Comparison of ENCODE assay signal across 16 cellular contexts in the genomic region with DNA sequence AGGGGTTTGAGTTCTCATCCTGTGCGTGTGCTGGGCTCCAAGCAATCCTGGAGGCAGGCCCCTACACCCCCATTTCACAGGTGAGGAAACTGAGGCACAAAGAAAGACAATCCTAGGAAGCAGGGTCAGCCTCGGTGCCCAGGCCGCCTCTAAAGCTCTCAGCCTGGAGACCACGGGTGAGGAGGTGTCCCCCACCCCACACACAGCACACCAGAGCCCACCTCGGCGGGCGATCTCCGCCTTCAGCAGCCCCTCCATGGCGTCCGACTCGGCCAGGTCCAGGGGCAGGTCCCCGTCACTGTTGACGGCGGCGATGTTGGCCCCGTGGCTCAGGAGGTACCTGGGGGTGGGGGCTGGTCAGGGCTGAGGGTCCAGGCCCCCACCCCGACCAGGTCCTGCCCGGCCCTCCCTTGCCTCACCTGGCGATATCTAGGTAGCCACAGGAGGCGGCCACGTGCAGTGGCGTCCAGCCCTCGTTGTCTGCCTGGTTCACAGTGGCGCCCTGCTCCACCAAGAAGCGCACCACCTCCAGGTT. TPM values are rescaled to one million over a fixed set of nuclear protein-coding genes. Genes with fewer than 3 reads are reported as not detected.
A peak's percentile ranks its signal among the peaks of the same experiment; 100 is the strongest.
DNase-seq lines count a peak whose midpoint lies in the region; ATAC-seq, FAIRE-seq and TF ChIP-seq lines count a peak whose summit lies in the region.
"Had no signal": no experiment of that assay in that cellular context is flagged by ENCODE, and none has a peak within 500 bp of the region (broad histone marks: within the 10 kb centered on the region; RNA-seq: fewer than 3 reads in every experiment).

No MANE protein-coding gene starts in this region.

- H3K9ac ChIP-seq in HepG2 (ENCODE audit: insufficient read depth, low read depth, low read length), result no peak overlapping the region
- H3K9ac ChIP-seq in rectal smooth muscle tissue (ENCODE audit: low read length), result no peak overlapping the region

- H3K36me3 ChIP-seq in DOHH2 (ENCODE audit: control insufficient read depth, low read length) (peaks cover 65% of the 10 kb centered on the region), HepG2 (replicated peaks in 1 of 2; ENCODE audit: control insufficient read depth in 1 of 2, insufficient read depth in 2 of 2, low read length in 2 of 2) (peaks cover 5 to 7% of the 10 kb centered on the region in 2 experiments; a peak in 4 of 5 replicates), rectal smooth muscle tissue (ENCODE audit: control insufficient read depth, insufficient read depth, low read length) (peaks cover 12% of the 10 kb centered on the region)

- peak overlapping the region; percentile 93 for H3K4me3 ChIP-seq in DOHH2 (ENCODE audit: low read length)
- no peak overlapping the region for H3K4me3 ChIP-seq in HepG2 (replicated peaks in 1 of 3; ENCODE audit: insufficient read depth in 1 of 3, low read depth in 2 of 3, low read length in 3 of 3)
- no peak overlapping the region for H3K4me3 ChIP-seq in rectal smooth muscle tissue (ENCODE audit: low read length)
- H3K4me3 ChIP-seq: SK-N-MC had no signal

- H3K4me2 ChIP-seq in DOHH2 (ENCODE audit: low read length), result peak overlapping the region; percentile 98
- H3K4me2 ChIP-seq in HepG2 (ENCODE audit: low read depth, low read length), result no peak overlapping the region

- POLR2A ChIA-PET in HepG2 (lab: Yijun Ruan, JAX), result no interaction called here

- H3K9me3 ChIP-seq in DOHH2 (ENCODE audit: control insufficient read depth, insufficient read depth, low read length), result no peaks in the 10 kb centered on the region
- no peaks in the 10 kb centered on the region for H3K9me3 ChIP-seq in HepG2 (ENCODE audit: low read length)

- FAIRE-seq in HepG2 (lab: Jason Lieb, UNC) (no peak), urothelium cell line (lab: Jason Lieb, UNC) (no peak)

- H3F3A ChIP-seq in DOHH2 (ENCODE audit: control insufficient read depth, insufficient read depth), result peaks cover 5% of the 10 kb centered on the region

- TF ChIP-seq CTCF in DOHH2 (IDR thresholded peaks at IDR 0.05; ENCODE audit: low read depth, low read length, poor library complexity, severe bottlenecking), result no peak
- TF ChIP-seq CTCF in HepG2 (CRISPR knock-in tag; IDR thresholded peaks at IDR 0.05), result no peak

- in situ Hi-C loops in HepG2 (cut with HindIII; ENCODE audit: extremely low pct_ligation_motif_present, low pct_unique_long_range_greater_than_20kb), result no loop called here

- 92 to 94% (median 94%) methylated on average over 25 of the region's 25 CpGs for WGBS in adipose tissue, 3 donors
- WGBS in HepG2 (ENCODE audit: low lambda C conversion rate), result 100% methylated on average over 3 of the region's 25 CpGs

- H4K20me1 ChIP-seq in DOHH2 (ENCODE audit: control insufficient read depth, insufficient read depth, low read depth, low read length) (peaks cover 16% of the 10 kb centered on the region), HepG2 (ENCODE audit: insufficient read depth, low read length) (peaks cover 14% of the 10 kb centered on the region)

- intact Hi-C loops in HepG2 (cut with micrococcal nuclease; ENCODE audit: unreplicated experiment), result no loop called here

- peaks cover 38% of the 10 kb centered on the region for H3K4me1 ChIP-seq in DOHH2 (ENCODE audit: control insufficient read depth, low read length)
- H3K4me1 ChIP-seq in HepG2 (ENCODE audit: insufficient read depth, low read length), result peaks cover 25% of the 10 kb centered on the region
- H3K4me1 ChIP-seq in rectal smooth muscle tissue (ENCODE audit: control insufficient read depth, insufficient read depth, low read length), result peaks cover 20% of the 10 kb centered on the region

- H2AFZ ChIP-seq in HepG2 (ENCODE audit: low read length), result no peak overlapping the region

- H3K27me3 ChIP-seq in DOHH2 (ENCODE audit: control insufficient read depth, low read length) (no peaks in the 10 kb centered on the region), HepG2 (ENCODE audit: control insufficient read depth in 1 of 2, insufficient read depth in 2 of 2, low read length in 2 of 2) (no peaks in the 10 kb centered on the region), rectal smooth muscle tissue (ENCODE audit: control insufficient read depth, insufficient read depth, low read length) (no peaks in the 10 kb centered on the region)

- peak overlapping the region; percentile 93 for H3K27ac ChIP-seq in DOHH2 (ENCODE audit: low read depth, low read length)
- H3K27ac ChIP-seq in adipose tissue (ENCODE audit: low read depth, low read length), result peak overlapping the region; percentile 46
- H3K27ac ChIP-seq in HepG2 (ENCODE audit: extremely low read length, insufficient read depth, low read length), result no peak overlapping the region
- peak overlapping the region; percentile 96 for H3K27ac ChIP-seq in rectal smooth muscle tissue (ENCODE audit: low read depth, low read length)
- H3K27ac ChIP-seq: SK-N-MC had no signal

- no peak for TF ChIP-seq RAD21 in HepG2 (CRISPR knock-in tag; IDR thresholded peaks at IDR 0.05)

- BruUV-seq in HepG2 (replicated peaks; lab: Mats Ljungman, UMichigan), result no TSS peak

- H3K79me2 ChIP-seq in DOHH2 (ENCODE audit: control insufficient read depth, low read length) (peaks cover 91% of the 10 kb centered on the region), HepG2 (ENCODE audit: insufficient read depth, low read length) (peaks cover 32% of the 10 kb centered on the region)

- CTCF ChIA-PET in HepG2 (lab: Yijun Ruan, JAX; ENCODE audit: low intra/inter-chr PET ratio, low total read pairs), result no interaction called here

- ATAC-seq in HepG2 (no peak), GM18858 (IDR thresholded peaks at IDR 0.05; ENCODE audit: unreplicated experiment) (no peak)
- ATAC-seq: PC-3; stimulated activated memory B cell treated with anti-CD40 and anti-IgM and Interleukin-4, amounts not matched to agents 10 μg/mL and 1 μg/mL and 100 μg/mL, for 72 hours had no signal

- no peak for TF ChIP-seq POLR2A in HepG2 (IDR thresholded peaks at IDR 0.05; ENCODE audit: insufficient read depth in 1 of 2, low read depth in 2 of 2, low read length in 2 of 2)

- DNase-seq in HepG2 (ENCODE audit: low spot score) (no peak), urothelium cell line (ENCODE audit: low spot score) (no peak), NCI-H1417 treated with DMSO at 0.1 percent for 48 hours (lab: John Stamatoyannopoulos, UW) (no peak), T-helper 9 cell (no peak)
- DNase-seq: activated T-cell treated with anti-CD3 and anti-CD28 coated beads, Interleukin-2, amount 50 U/mL, for 1 hour; IMR-90; NCI-H526 treated with DMSO at 0.1 percent for 48 hours; PC-3; stimulated activated CD4-positive, alpha-beta T cell treated with anti-CD3 and anti-CD28 coated beads, Interleukin-12 subunit alpha, Interleukin-12 subunit beta, amount 100 ng/mL, for 4 hours had no signal

- TF ChIP-seq EP300 in HepG2 (IDR thresholded peaks at IDR 0.05; ENCODE audit: low read depth in 2 of 2, low read length in 2 of 2), result no peak
- TF ChIP-seq EP300 in HepG2 (CRISPR knock-in tag; IDR thresholded peaks at IDR 0.05; ENCODE audit: borderline replicate concordance), result no peak

- no peaks in the 10 kb centered on the region for H3K9me2 ChIP-seq in DOHH2 (replicated peaks; ENCODE audit: control insufficient read depth, low read length)

RNA-seq across cellular contexts. Expression of a gene that starts 5.1 kb away (rescaled TPM):
- 100 to 1,000 TPM in 2 of 3 donors, 10 to 100 TPM in 1; 61.3 to 158 (median 123) TPM for polyA plus RNA-seq in adipose tissue
- 13.0 and 29.7 TPM in 2 replicates for total RNA-seq in HepG2 (2016; rRNA removed; fragmentation: Illumina TruSeq; extraction: Trizol)
- 8.7 and 9.6 TPM in 2 replicates for total RNA-seq in HepG2 (2016; cell fraction: cytosol; rRNA removed; fragmentation: Illumina TruSeq; extraction: Trizol; ENCODE audit: low read depth)
- total RNA-seq in HepG2 (2016; cell fraction: insoluble cytoplasmic fraction; rRNA removed; fragmentation: Illumina TruSeq; extraction: Trizol), result 10.7 and 30.4 TPM in 2 replicates
- 16.0 and 19.8 TPM in 2 replicates for total RNA-seq in HepG2 (2016; cell fraction: membrane; rRNA removed; fragmentation: Illumina TruSeq; extraction: Trizol)
- total RNA-seq in HepG2 (2016; cell fraction: nucleus; rRNA removed; fragmentation: Illumina TruSeq; extraction: Trizol), result 33.8 and 39.8 TPM in 2 replicates
- 30.3 and 40.4 TPM in 2 replicates for polyA plus RNA-seq in HepG2 (2011; rRNA removed)
- polyA plus RNA-seq in HepG2 (2011; cell fraction: cytosol; rRNA removed), result 13.1 and 19.7 TPM in 2 replicates
- polyA plus RNA-seq in HepG2 (2011; cell fraction: nucleus; rRNA removed), result 234 and 309 TPM in 2 replicates
- 30.8 and 39.8 TPM in 2 replicates for polyA plus RNA-seq in HepG2 (2012)
- polyA plus RNA-seq in HepG2 (2016; cell fraction: cytosol; fragmentation: Illumina TruSeq; extraction: Trizol; ENCODE audit: low read depth), result 16.9 and 17.6 TPM in 2 replicates
- polyA plus RNA-seq in HepG2 (2016; cell fraction: insoluble cytoplasmic fraction; fragmentation: Illumina TruSeq; extraction: Trizol; ENCODE audit: low read depth), result 21.3 and 29.2 TPM in 2 replicates
- 27.6 and 31.9 TPM in 2 replicates for polyA plus RNA-seq in HepG2 (2016; cell fraction: membrane; fragmentation: Illumina TruSeq; extraction: Trizol; ENCODE audit: low read depth)
- polyA plus RNA-seq in HepG2 (2016; cell fraction: nucleus; fragmentation: Illumina TruSeq; extraction: Trizol; ENCODE audit: insufficient read depth, low read depth), result 194 and 196 TPM in 2 replicates
- polyA minus RNA-seq in HepG2 (2011; rRNA and poly(A)+ RNA removed; ENCODE audit: low replicate concordance), result 20.6 and 25.3 TPM in 2 replicates
- 6.3 and 6.7 TPM in 2 replicates for polyA minus RNA-seq in HepG2 (2011; cell fraction: cytosol; rRNA and poly(A)+ RNA removed)
- polyA minus RNA-seq in HepG2 (2011; cell fraction: nucleus; rRNA and poly(A)+ RNA removed), result 22.7 and 26.5 TPM in 2 replicates

RNA-seq across cellular contexts. Expression of a gene that starts 36.6 kb away (rescaled TPM):
- polyA plus RNA-seq in adipose tissue, result 10 to 100 TPM in 1 of 3 donors, 1 to 10 TPM in 2; 7.8 to 13.3 (median 9.1) TPM
- total RNA-seq in HepG2 (2016; rRNA removed; fragmentation: Illumina TruSeq; extraction: Trizol), result 2.3 and 3.0 TPM in 2 replicates
- total RNA-seq in HepG2 (2016; cell fraction: cytosol; rRNA removed; fragmentation: Illumina TruSeq; extraction: Trizol; ENCODE audit: low read depth), result 0.79 and 0.91 TPM in 2 replicates
- 1.4 and 2.2 TPM in 2 replicates for total RNA-seq in HepG2 (2016; cell fraction: insoluble cytoplasmic fraction; rRNA removed; fragmentation: Illumina TruSeq; extraction: Trizol)
- total RNA-seq in HepG2 (2016; cell fraction: membrane; rRNA removed; fragmentation: Illumina TruSeq; extraction: Trizol), result 2.6 and 2.9 TPM in 2 replicates
- 0.84 and 1.3 TPM in 2 replicates for total RNA-seq in HepG2 (2016; cell fraction: nucleus; rRNA removed; fragmentation: Illumina TruSeq; extraction: Trizol)
- polyA plus RNA-seq in HepG2 (2011; rRNA removed), result 6.3 and 6.6 TPM in 2 replicates
- polyA plus RNA-seq in HepG2 (2011; cell fraction: cytosol; rRNA removed), result 3.0 and 4.2 TPM in 2 replicates
- polyA plus RNA-seq in HepG2 (2011; cell fraction: nucleus; rRNA removed), result 27.8 and 31.9 TPM in 2 replicates
- 5.0 and 6.5 TPM in 2 replicates for polyA plus RNA-seq in HepG2 (2012)
- 1.6 and 1.7 TPM in 2 replicates for polyA plus RNA-seq in HepG2 (2016; cell fraction: cytosol; fragmentation: Illumina TruSeq; extraction: Trizol; ENCODE audit: low read depth)
- 1.4 and 2.0 TPM in 2 replicates for polyA plus RNA-seq in HepG2 (2016; cell fraction: insoluble cytoplasmic fraction; fragmentation: Illumina TruSeq; extraction: Trizol; ENCODE audit: low read depth)
- 2.0 TPM in 2 replicates for polyA plus RNA-seq in HepG2 (2016; cell fraction: membrane; fragmentation: Illumina TruSeq; extraction: Trizol; ENCODE audit: low read depth)
- 6.3 and 7.4 TPM in 2 replicates for polyA plus RNA-seq in HepG2 (2016; cell fraction: nucleus; fragmentation: Illumina TruSeq; extraction: Trizol; ENCODE audit: insufficient read depth, low read depth)
- polyA minus RNA-seq in HepG2 (2011; rRNA and poly(A)+ RNA removed; ENCODE audit: low replicate concordance), result 4.0 and 6.3 TPM in 2 replicates
- 0.88 and 1.4 TPM in 2 replicates for polyA minus RNA-seq in HepG2 (2011; cell fraction: cytosol; rRNA and poly(A)+ RNA removed)
- 3.4 and 3.7 TPM in 2 replicates for polyA minus RNA-seq in HepG2 (2011; cell fraction: nucleus; rRNA and poly(A)+ RNA removed)

RNA-seq across cellular contexts. Expression of a gene that starts 36.7 kb away (rescaled TPM):
- 10 to 100 TPM in 1 of 3 donors, 1 to 10 TPM in 1, under 1 TPM in 1; 0.90 to 16.5 (median 1.4) TPM for polyA plus RNA-seq in adipose tissue
- total RNA-seq in HepG2 (2016; rRNA removed; fragmentation: Illumina TruSeq; extraction: Trizol), result 1.3 and 1.4 TPM in 2 replicates
- total RNA-seq in HepG2 (2016; cell fraction: cytosol; rRNA removed; fragmentation: Illumina TruSeq; extraction: Trizol; ENCODE audit: low read depth), result 0.91 and 3.3 TPM in 2 replicates
- 1.3 and 1.5 TPM in 2 replicates for total RNA-seq in HepG2 (2016; cell fraction: insoluble cytoplasmic fraction; rRNA removed; fragmentation: Illumina TruSeq; extraction: Trizol)
- 3.2 and 3.6 TPM in 2 replicates for total RNA-seq in HepG2 (2016; cell fraction: membrane; rRNA removed; fragmentation: Illumina TruSeq; extraction: Trizol)
- total RNA-seq in HepG2 (2016; cell fraction: nucleus; rRNA removed; fragmentation: Illumina TruSeq; extraction: Trizol), result 0.99 and 1.1 TPM in 2 replicates
- polyA plus RNA-seq in HepG2 (2011; rRNA removed), result 1.3 and 2.4 TPM in 2 replicates
- 2.1 and 2.2 TPM in 2 replicates for polyA plus RNA-seq in HepG2 (2011; cell fraction: cytosol; rRNA removed)
- 1.6 and 1.8 TPM in 2 replicates for polyA plus RNA-seq in HepG2 (2011; cell fraction: nucleus; rRNA removed)
- 1.8 and 3.8 TPM in 2 replicates for polyA plus RNA-seq in HepG2 (2012)
- 3.1 and 3.6 TPM in 2 replicates for polyA plus RNA-seq in HepG2 (2016; cell fraction: cytosol; fragmentation: Illumina TruSeq; extraction: Trizol; ENCODE audit: low read depth)
- 0.81 and 1.7 TPM in 2 replicates for polyA plus RNA-seq in HepG2 (2016; cell fraction: insoluble cytoplasmic fraction; fragmentation: Illumina TruSeq; extraction: Trizol; ENCODE audit: low read depth)
- polyA plus RNA-seq in HepG2 (2016; cell fraction: membrane; fragmentation: Illumina TruSeq; extraction: Trizol; ENCODE audit: low read depth), result 2.3 and 3.5 TPM in 2 replicates
- 1.7 and 2.1 TPM in 2 replicates for polyA plus RNA-seq in HepG2 (2016; cell fraction: nucleus; fragmentation: Illumina TruSeq; extraction: Trizol; ENCODE audit: insufficient read depth, low read depth)
- 0.64 and 6.2 TPM in 2 replicates for polyA minus RNA-seq in HepG2 (2011; rRNA and poly(A)+ RNA removed; ENCODE audit: low replicate concordance)
- polyA minus RNA-seq in HepG2 (2011; cell fraction: cytosol; rRNA and poly(A)+ RNA removed), result 2.5 TPM in 1 of 2 replicates, not detected in the other
- 1.0 TPM in 1 of 2 replicates, not detected in the other for polyA minus RNA-seq in HepG2 (2011; cell fraction: nucleus; rRNA and poly(A)+ RNA removed)
- total RNA-seq: posterior vena cava had no signal

RNA-seq across cellular contexts. Expression of a gene that starts 45.2 kb away (rescaled TPM):
- polyA plus RNA-seq in adipose tissue (10 to 100 TPM in 1 of 3 donors, 1 to 10 TPM in 1, under 1 TPM in 1; 0.21 to 30.8 (median 1.1) TPM), HepG2 (2011; rRNA removed) (3.7 TPM in 2 replicates)
- total RNA-seq in HepG2 (2016; rRNA removed; fragmentation: Illumina TruSeq; extraction: Trizol), result 3.5 and 3.7 TPM in 2 replicates
- 1.9 and 3.2 TPM in 2 replicates for total RNA-seq in HepG2 (2016; cell fraction: cytosol; rRNA removed; fragmentation: Illumina TruSeq; extraction: Trizol; ENCODE audit: low read depth)
- 3.8 and 5.6 TPM in 2 replicates for total RNA-seq in HepG2 (2016; cell fraction: insoluble cytoplasmic fraction; rRNA removed; fragmentation: Illumina TruSeq; extraction: Trizol)
- 2.0 and 2.4 TPM in 2 replicates for total RNA-seq in HepG2 (2016; cell fraction: membrane; rRNA removed; fragmentation: Illumina TruSeq; extraction: Trizol)
- 1.6 and 2.3 TPM in 2 replicates for total RNA-seq in HepG2 (2016; cell fraction: nucleus; rRNA removed; fragmentation: Illumina TruSeq; extraction: Trizol)
- polyA plus RNA-seq in HepG2 (2011; cell fraction: cytosol; rRNA removed), result 4.8 and 5.7 TPM in 2 replicates
- polyA plus RNA-seq in HepG2 (2011; cell fraction: nucleus; rRNA removed), result 2.4 and 3.1 TPM in 2 replicates
- 4.6 and 9.0 TPM in 2 replicates for polyA plus RNA-seq in HepG2 (2012)
- 1.5 and 2.8 TPM in 2 replicates for polyA plus RNA-seq in HepG2 (2016; cell fraction: cytosol; fragmentation: Illumina TruSeq; extraction: Trizol; ENCODE audit: low read depth)
- polyA plus RNA-seq in HepG2 (2016; cell fraction: insoluble cytoplasmic fraction; fragmentation: Illumina TruSeq; extraction: Trizol; ENCODE audit: low read depth), result 4.3 and 5.1 TPM in 2 replicates
- 1.1 and 1.6 TPM in 2 replicates for polyA plus RNA-seq in HepG2 (2016; cell fraction: membrane; fragmentation: Illumina TruSeq; extraction: Trizol; ENCODE audit: low read depth)
- 3.4 TPM in 2 replicates for polyA plus RNA-seq in HepG2 (2016; cell fraction: nucleus; fragmentation: Illumina TruSeq; extraction: Trizol; ENCODE audit: insufficient read depth, low read depth)
- polyA minus RNA-seq in HepG2 (2011; rRNA and poly(A)+ RNA removed; ENCODE audit: low replicate concordance), result 0.48 and 0.75 TPM in 2 replicates
- polyA minus RNA-seq in HepG2 (2011; cell fraction: cytosol; rRNA and poly(A)+ RNA removed), result not detected in 2 replicates
- not detected in 2 replicates for polyA minus RNA-seq in HepG2 (2011; cell fraction: nucleus; rRNA and poly(A)+ RNA removed)
- total RNA-seq: IMR-90, posterior vena cava had no signal
- polyA plus RNA-seq: IMR-90 had no signal

RNA-seq across cellular contexts. Expression of a gene that starts 49.4 kb away (rescaled TPM):
- polyA plus RNA-seq in adipose tissue (10 to 100 TPM in 1 of 3 donors, 1 to 10 TPM in 2; 8.7 to 14.4 (median 9.6) TPM), HepG2 (2011; rRNA removed) (13.4 and 16.6 TPM in 2 replicates)
- 19.1 and 21.5 TPM in 2 replicates for total RNA-seq in HepG2 (2016; rRNA removed; fragmentation: Illumina TruSeq; extraction: Trizol)
- total RNA-seq in HepG2 (2016; cell fraction: cytosol; rRNA removed; fragmentation: Illumina TruSeq; extraction: Trizol; ENCODE audit: low read depth), result 7.5 and 7.8 TPM in 2 replicates
- total RNA-seq in HepG2 (2016; cell fraction: insoluble cytoplasmic fraction; rRNA removed; fragmentation: Illumina TruSeq; extraction: Trizol), result 15.8 and 21.1 TPM in 2 replicates
- total RNA-seq in HepG2 (2016; cell fraction: membrane; rRNA removed; fragmentation: Illumina TruSeq; extraction: Trizol), result 11.8 and 12.8 TPM in 2 replicates
- 17.4 and 22.3 TPM in 2 replicates for total RNA-seq in HepG2 (2016; cell fraction: nucleus; rRNA removed; fragmentation: Illumina TruSeq; extraction: Trizol)
- 9.7 and 11.4 TPM in 2 replicates for polyA plus RNA-seq in HepG2 (2011; cell fraction: cytosol; rRNA removed)
- polyA plus RNA-seq in HepG2 (2011; cell fraction: nucleus; rRNA removed), result 30.1 and 32.4 TPM in 2 replicates
- 11.5 and 13.1 TPM in 2 replicates for polyA plus RNA-seq in HepG2 (2012)
- 4.2 and 4.4 TPM in 2 replicates for polyA plus RNA-seq in HepG2 (2016; cell fraction: cytosol; fragmentation: Illumina TruSeq; extraction: Trizol; ENCODE audit: low read depth)
- 14.5 and 16.2 TPM in 2 replicates for polyA plus RNA-seq in HepG2 (2016; cell fraction: insoluble cytoplasmic fraction; fragmentation: Illumina TruSeq; extraction: Trizol; ENCODE audit: low read depth)
- polyA plus RNA-seq in HepG2 (2016; cell fraction: membrane; fragmentation: Illumina TruSeq; extraction: Trizol; ENCODE audit: low read depth), result 5.8 and 6.5 TPM in 2 replicates
- polyA plus RNA-seq in HepG2 (2016; cell fraction: nucleus; fragmentation: Illumina TruSeq; extraction: Trizol; ENCODE audit: insufficient read depth, low read depth), result 30.4 and 34.3 TPM in 2 replicates
- polyA minus RNA-seq in HepG2 (2011; rRNA and poly(A)+ RNA removed; ENCODE audit: low replicate concordance), result 35.2 and 54.3 TPM in 2 replicates
- 8.1 and 16.8 TPM in 2 replicates for polyA minus RNA-seq in HepG2 (2011; cell fraction: cytosol; rRNA and poly(A)+ RNA removed)
- 29.1 and 32.1 TPM in 2 replicates for polyA minus RNA-seq in HepG2 (2011; cell fraction: nucleus; rRNA and poly(A)+ RNA removed)
